8 cellular contexts compared by ENCODE assay signal in genomic region chr6:31795616-31796298, GRCh38. TPM values are rescaled to one million over a fixed set of nuclear protein-coding genes. Genes with fewer than 3 reads are reported as not detected.
DNase-seq lines count a peak whose midpoint lies in the region; ATAC-seq and TF ChIP-seq lines count a peak whose summit lies in the region.

TSS of gene VARS1 (minus strand) at chr6:31795752. CDS start at chr6:31795217, 535 bp downstream.

- peaks cover 14% of the 10 kb centered on the region for H3K36me3 Mint-ChIP-seq in T-helper 1 cell treated with Interleukin-12 subunit alpha and Interleukin-12 subunit beta and Interleukin-4 antibody, amounts not matched to agents 30 μg/mL and 1 μg/mL, for 36 hours (ENCODE audit: low read depth)

- no peaks in the 10 kb centered on the region for H3K27me3 Mint-ChIP-seq in T-helper 1 cell treated with Interleukin-12 subunit alpha and Interleukin-12 subunit beta and Interleukin-4 antibody, amounts not matched to agents 30 μg/mL and 1 μg/mL, for 36 hours (ENCODE audit: low read depth)

- H3K4me1 Mint-ChIP-seq in T-helper 1 cell treated with Interleukin-12 subunit alpha and Interleukin-12 subunit beta and Interleukin-4 antibody, amounts not matched to agents 30 μg/mL and 1 μg/mL, for 36 hours (ENCODE audit: low read depth), result peaks cover 33% of the 10 kb centered on the region

- ATAC-seq in HG02678 (IDR thresholded peaks at IDR 0.05; ENCODE audit: unreplicated experiment), result peak; percentile 82
- peak; percentile 96 for ATAC-seq in left ventricle myocardium superior

- H3K36me3 ChIP-seq in uterus, result no peaks in the 10 kb centered on the region

- peak within 1 kb of the TSS; percentile 97 for H3K4me3 Mint-ChIP-seq in T-helper 1 cell treated with Interleukin-12 subunit alpha and Interleukin-12 subunit beta and Interleukin-4 antibody, amounts not matched to agents 30 μg/mL and 1 μg/mL, for 36 hours

- H3K27me3 ChIP-seq in uterus, result no peaks in the 10 kb centered on the region

- DNase-seq in GM12864 (ENCODE audit: low read depth) (peak; percentile 64), NCI-H1436 treated with DMSO at 0.1 percent for 48 hours (lab: John Stamatoyannopoulos, UW) (peak; percentile 42), amniotic stem cell (lab: John Stamatoyannopoulos, UW) (peak; percentile 81), left ventricle myocardium superior (peak; percentile 96), putamen (ENCODE audit: low spot score) (peak; percentile 87), uterus (peak; percentile 90 to 91)

- no peaks in the 10 kb centered on the region for H3K9me3 ChIP-seq in uterus

- no peaks in the 10 kb centered on the region for H3K4me1 ChIP-seq in uterus

- peak; percentile 55 to 72 for TF ChIP-seq POLR2A in uterus (IDR thresholded peaks at IDR 0.05)

- peak within 1 kb of the TSS; percentile 94 for H3K4me3 ChIP-seq in GM12864 (ENCODE audit: low read depth, low read length)
- peak within 1 kb of the TSS; percentile 73 to 88 for H3K4me3 ChIP-seq in uterus

- no peaks in the 10 kb centered on the region for H3K9me3 Mint-ChIP-seq in T-helper 1 cell treated with Interleukin-12 subunit alpha and Interleukin-12 subunit beta and Interleukin-4 antibody, amounts not matched to agents 30 μg/mL and 1 μg/mL, for 36 hours

- intact Hi-C loops in left ventricle myocardium superior (cut with micrococcal nuclease), result no loop called here
- intact Hi-C loops in uterus (cut with DNase I; ENCODE audit: low total_unique reads), result loop anchor here (10.0 kb wide), 1 partner anchor 61 kb away; the partner anchor contains the start of gene CLIC1

- H3K27ac ChIP-seq in uterus, result peak within 1 kb of the TSS; percentile 90 to 97

- peak within 1 kb of the TSS; percentile 99 for H3K27ac Mint-ChIP-seq in T-helper 1 cell treated with Interleukin-12 subunit alpha and Interleukin-12 subunit beta and Interleukin-4 antibody, amounts not matched to agents 30 μg/mL and 1 μg/mL, for 36 hours

- TF ChIP-seq CTCF in GM12864 (IDR thresholded peaks at IDR 0.05; ENCODE audit: low read depth, low read length, missing control alignments), result peak; percentile 84
- TF ChIP-seq CTCF in uterus (IDR thresholded peaks at IDR 0.05), result peak; percentile 77 to 99 (median 89)

RNA-seq across cellular contexts. Expression of gene VARS1, which starts in this region (rescaled TPM):
- total RNA-seq in left ventricle myocardium superior (22.5 TPM), uterus (100 to 1,000 TPM in 1 of 4 donors, 10 to 100 TPM in 3; 35.6 to 118 (median 53.4) TPM)

Comparison
In these comparisons a context has a peak if more than half of its experiments do, and no peak if none do; other contexts are left out.
1. Peak in every context shown above with its lines: DNase-seq, ATAC-seq, H3K4me3 ChIP-seq and H3K27ac ChIP-seq.
2. DNase-seq: peak in every context shown above with its lines; median percentile 96 in left ventricle myocardium superior; 90 in uterus; 87 in putamen; 81 in amniotic stem cell; 64 in GM12864; 42 in NCI-H1436 treated with DMSO at 0.1 percent for 48 hours.